Comparison of ENCODE assay signal across 26 cellular contexts in genomic region chr18:63879684-63880083, GRCh38. TPM values are rescaled to one million over a fixed set of nuclear protein-coding genes. Genes with fewer than 3 reads are reported as not detected.
A peak's percentile ranks its signal among the peaks of the same experiment; 100 is the strongest.
DNase-seq lines count a peak whose midpoint lies in the region; ATAC-seq, FAIRE-seq and TF ChIP-seq lines count a peak whose summit lies in the region.
"Had no signal": no experiment of that assay in that cellular context is flagged by ENCODE, and none has a peak within 500 bp of the region (broad histone marks: within the 10 kb centered on the region; RNA-seq: fewer than 3 reads in every experiment).

No MANE protein-coding gene starts in this region.

- H3K36me3 Mint-ChIP-seq in activated CD4-positive, alpha-beta T cell treated with anti-CD3 and anti-CD28 coated beads, Interleukin-2, amount 10 ng/mL, durations not matched to agents 24 days and 14 days (ENCODE audit: low read depth): no peaks in the 10 kb centered on the region
- H3K36me3 Mint-ChIP-seq in activated CD4-positive, alpha-beta T cell treated with anti-CD3 and anti-CD28 coated beads, Interleukin-2, amount 10 ng/mL, durations not matched to agents 7 days and 5 days (ENCODE audit: low read depth): no peaks in the 10 kb centered on the region
- H3K36me3 Mint-ChIP-seq in mesothelial cell of epicardium: no peaks in the 10 kb centered on the region
- H3K36me3 Mint-ChIP-seq: activated CD8-positive, alpha-beta memory T cell treated with anti-CD3 and anti-CD28 coated beads, Interleukin-2, amount 10 ng/mL, durations not matched to agents 7 days and 5 days; activated naive CD8-positive, alpha-beta T cell treated with anti-CD3 and anti-CD28 coated beads, Interleukin-2, amount 10 ng/mL, durations not matched to agents 7 days and 5 days; brain had no signal

- peaks cover 12% of the 10 kb centered on the region for H3K27me3 Mint-ChIP-seq in activated CD4-positive, alpha-beta T cell treated with anti-CD3 and anti-CD28 coated beads, Interleukin-2, amount 10 ng/mL, durations not matched to agents 24 days and 14 days
- peaks cover 7% of the 10 kb centered on the region for H3K27me3 Mint-ChIP-seq in activated CD4-positive, alpha-beta T cell treated with anti-CD3 and anti-CD28 coated beads, Interleukin-2, amount 10 ng/mL, durations not matched to agents 7 days and 5 days
- peaks cover 3% of the 10 kb centered on the region for H3K27me3 Mint-ChIP-seq in mesothelial cell of epicardium (ENCODE audit: low read depth)
- H3K27me3 Mint-ChIP-seq: brain had no signal

- H3K4me3 ChIP-seq in fibroblast of the aortic adventitia (ENCODE audit: low read depth, low read length) (no peak overlapping the region), esophagus muscularis mucosa (no peak overlapping the region)
- H3K4me3 ChIP-seq: A549, BLaER1, colonic mucosa, K562, PC-9 had no signal

- H3K4me1 ChIP-seq in esophagus muscularis mucosa: peaks cover 0 to 6% (median 2%) of the 10 kb centered on the region in 4 donors
- H3K4me1 ChIP-seq: A549, colonic mucosa had no signal

- no peak for TF ChIP-seq EP300 in esophagus muscularis mucosa (IDR thresholded peaks at IDR 0.05)

- TF ChIP-seq CTCF in fibroblast of the aortic adventitia (IDR thresholded peaks at IDR 0.05; ENCODE audit: insufficient read depth, low read length) (no peak), mesothelial cell of epicardium (IDR thresholded peaks at IDR 0.05; ENCODE audit: unreplicated experiment) (no peak), esophagus muscularis mucosa (IDR thresholded peaks at IDR 0.05) (no peak)

- no peak overlapping the region for H3K27ac Mint-ChIP-seq in activated CD4-positive, alpha-beta T cell treated with anti-CD3 and anti-CD28 coated beads, Interleukin-2, amount 10 ng/mL, durations not matched to agents 24 days and 14 days
- no peak overlapping the region for H3K27ac Mint-ChIP-seq in activated CD4-positive, alpha-beta T cell treated with anti-CD3 and anti-CD28 coated beads, Interleukin-2, amount 10 ng/mL, durations not matched to agents 7 days and 5 days
- H3K27ac Mint-ChIP-seq in mesothelial cell of epicardium: no peak overlapping the region
- H3K27ac Mint-ChIP-seq: activated CD8-positive, alpha-beta memory T cell treated with anti-CD3 and anti-CD28 coated beads, Interleukin-2, amount 10 ng/mL, durations not matched to agents 7 days and 5 days; activated naive CD8-positive, alpha-beta T cell treated with anti-CD3 and anti-CD28 coated beads, Interleukin-2, amount 10 ng/mL, durations not matched to agents 7 days and 5 days; activated T-helper 17 cell treated with anti-CD3 and anti-CD28 coated beads, Interleukin-2, amount 50 U/mL, for 72 hours; brain had no signal

- H3K27ac ChIP-seq in esophagus muscularis mucosa (replicated peaks in 1 of 4): no peak overlapping the region
- H3K27ac ChIP-seq: A549, BLaER1, colonic mucosa, PC-9 had no signal

- H3K9me3 Mint-ChIP-seq in activated CD4-positive, alpha-beta T cell treated with anti-CD3 and anti-CD28 coated beads, Interleukin-2, amount 10 ng/mL, durations not matched to agents 24 days and 14 days: no peaks in the 10 kb centered on the region
- H3K9me3 Mint-ChIP-seq in activated CD4-positive, alpha-beta T cell treated with anti-CD3 and anti-CD28 coated beads, Interleukin-2, amount 10 ng/mL, durations not matched to agents 7 days and 5 days: no peaks in the 10 kb centered on the region
- H3K9me3 Mint-ChIP-seq in mesothelial cell of epicardium: no peaks in the 10 kb centered on the region
- H3K9me3 Mint-ChIP-seq: activated naive CD8-positive, alpha-beta T cell treated with anti-CD3 and anti-CD28 coated beads, Interleukin-2, amount 10 ng/mL, durations not matched to agents 7 days and 5 days; activated T-helper 17 cell treated with anti-CD3 and anti-CD28 coated beads, Interleukin-2, amount 50 U/mL, for 72 hours had no signal

- no peaks in the 10 kb centered on the region for H3K9me3 ChIP-seq in esophagus muscularis mucosa
- H3K9me3 ChIP-seq: A549, colonic mucosa had no signal

- peaks cover 5% of the 10 kb centered on the region for H3K4me1 Mint-ChIP-seq in activated CD4-positive, alpha-beta T cell treated with anti-CD3 and anti-CD28 coated beads, Interleukin-2, amount 10 ng/mL, durations not matched to agents 24 days and 14 days
- H3K4me1 Mint-ChIP-seq in activated CD4-positive, alpha-beta T cell treated with anti-CD3 and anti-CD28 coated beads, Interleukin-2, amount 10 ng/mL, durations not matched to agents 7 days and 5 days: no peaks in the 10 kb centered on the region
- H3K4me1 Mint-ChIP-seq in mesothelial cell of epicardium: peaks cover 8% of the 10 kb centered on the region
- H3K4me1 Mint-ChIP-seq: activated CD8-positive, alpha-beta memory T cell treated with anti-CD3 and anti-CD28 coated beads, Interleukin-2, amount 10 ng/mL, durations not matched to agents 7 days and 5 days; activated naive CD8-positive, alpha-beta T cell treated with anti-CD3 and anti-CD28 coated beads, Interleukin-2, amount 10 ng/mL, durations not matched to agents 7 days and 5 days had no signal

- H3K36me3 ChIP-seq in esophagus muscularis mucosa: no peaks in the 10 kb centered on the region
- H3K36me3 ChIP-seq: BLaER1, colonic mucosa had no signal

- H3K27me3 ChIP-seq in esophagus muscularis mucosa: no peaks in the 10 kb centered on the region
- H3K27me3 ChIP-seq: BLaER1, colonic mucosa had no signal

- 80% methylated on average over 2 of the region's 2 CpGs for WGBS in esophagus muscularis mucosa

- POLR2A ChIA-PET in activated CD4-positive, alpha-beta T cell treated with anti-CD3 and anti-CD28 coated beads, Interleukin-2, amount 10 ng/mL, durations not matched to agents 7 days and 5 days (lab: Charles Lee): no interaction called here

- intact Hi-C loops in activated CD4-positive, alpha-beta T cell treated with anti-CD3 and anti-CD28 coated beads, Interleukin-2, amount 10 ng/mL, durations not matched to agents 24 days and 14 days (cut with micrococcal nuclease): loop anchor here (5.0 kb wide), 2 partner anchors 47 to 58 kb away; no protein-coding TSS in a partner anchor
- intact Hi-C loops in esophagus muscularis mucosa (cut with DNase I): no loop called here

- FAIRE-seq in RCC 7860 (lab: Jason Lieb, UNC): no peak
- FAIRE-seq: A549, GM12891, K562 had no signal

- CTCF ChIA-PET in activated CD4-positive, alpha-beta T cell treated with anti-CD3 and anti-CD28 coated beads, Interleukin-2, amount 10 ng/mL, durations not matched to agents 7 days and 5 days (lab: Charles Lee): no interaction called here

- in situ Hi-C loops in G401 (cut with HindIII; ENCODE audit: low sequenced_read_pairs): no loop called here

- ATAC-seq in HG03139 (IDR thresholded peaks at IDR 0.05; ENCODE audit: unreplicated experiment): no peak
- ATAC-seq: A549; activated CD8-positive, alpha-beta memory T cell treated with anti-CD3 and anti-CD28 coated beads, Interleukin-2, amount 10 ng/mL, durations not matched to agents 7 days and 5 days; activated T-helper 17 cell treated with anti-CD3 and anti-CD28 coated beads, Interleukin-2, amount 50 U/mL, for 72 hours; K562; left lobe of liver had no signal

- H3K4me3 Mint-ChIP-seq in activated CD4-positive, alpha-beta T cell treated with anti-CD3 and anti-CD28 coated beads, Interleukin-2, amount 10 ng/mL, durations not matched to agents 24 days and 14 days: no peak overlapping the region
- H3K4me3 Mint-ChIP-seq in activated CD4-positive, alpha-beta T cell treated with anti-CD3 and anti-CD28 coated beads, Interleukin-2, amount 10 ng/mL, durations not matched to agents 7 days and 5 days: no peak overlapping the region
- no peak overlapping the region for H3K4me3 Mint-ChIP-seq in mesothelial cell of epicardium
- H3K4me3 Mint-ChIP-seq: activated CD8-positive, alpha-beta memory T cell treated with anti-CD3 and anti-CD28 coated beads, Interleukin-2, amount 10 ng/mL, durations not matched to agents 7 days and 5 days; activated naive CD8-positive, alpha-beta T cell treated with anti-CD3 and anti-CD28 coated beads, Interleukin-2, amount 10 ng/mL, durations not matched to agents 7 days and 5 days; activated T-helper 17 cell treated with anti-CD3 and anti-CD28 coated beads, Interleukin-2, amount 50 U/mL, for 72 hours; brain had no signal

- no peak for TF ChIP-seq POLR2A in esophagus muscularis mucosa (IDR thresholded peaks at IDR 0.05; ENCODE audit: low read depth)

- peak; percentile 18 for DNase-seq in activated CD4-positive, alpha-beta T cell treated with anti-CD3 and anti-CD28 coated beads, Interleukin-2, amount 10 ng/mL, durations not matched to agents 24 days and 14 days
- no peak for DNase-seq in activated CD4-positive, alpha-beta T cell treated with anti-CD3 and anti-CD28 coated beads, Interleukin-2, amount 10 ng/mL, durations not matched to agents 7 days and 5 days
- DNase-seq in RCC 7860 (ENCODE audit: low spot score) (peak; percentile 37), fibroblast of the aortic adventitia (ENCODE audit: low read depth) (peak; percentile 79), G401 (ENCODE audit: low spot score) (no peak), mesothelial cell of epicardium (ENCODE audit: low spot score in 2 of 2, unreplicated experiment in 2 of 2) (no peak), esophagus muscularis mucosa (ENCODE audit: extremely low spot score) (no peak)
- DNase-seq: activated CD4-positive, CD25-positive, alpha-beta regulatory T cell treated with anti-CD3 and anti-CD28 coated beads, Interleukin-2, amount 50 U/mL, for 72 hours; activated CD8-positive, alpha-beta memory T cell treated with anti-CD3 and anti-CD28 coated beads, Interleukin-2, amount 10 ng/mL, durations not matched to agents 7 days and 5 days; activated naive CD8-positive, alpha-beta T cell treated with anti-CD3 and anti-CD28 coated beads, Interleukin-2, amount 10 ng/mL, durations not matched to agents 7 days and 5 days; colonic mucosa; NCI-H1105 treated with DMSO at 0.1 percent for 48 hours had no signal

RNA-seq across cellular contexts. Expression of gene SERPINB2, which starts 7.8 kb away (rescaled TPM):
- not detected in 2 replicates for total RNA-seq in activated CD4-positive, alpha-beta T cell treated with anti-CD3 and anti-CD28 coated beads, Interleukin-2, amount 10 ng/mL, durations not matched to agents 24 days and 14 days
- not detected for total RNA-seq in activated CD4-positive, alpha-beta T cell treated with anti-CD3 and anti-CD28 coated beads, Interleukin-2, amount 10 ng/mL, durations not matched to agents 7 days and 5 days
- total RNA-seq in fibroblast of the aortic adventitia (ENCODE audit: low replicate concordance): 13.9 and 67.6 TPM in 2 replicates
- not detected in 2 replicates for total RNA-seq in G401 (2014; rRNA removed; shearing (Covaris generic))
- total RNA-seq in mesothelial cell of epicardium: 1.00 to 1.4 TPM (median 1.2 TPM) in 3 replicates
- 10 to 100 TPM in 1 of 4 donors, not detected in 3; 24.5 TPM for total RNA-seq in esophagus muscularis mucosa
- total RNA-seq: activated CD8-positive, alpha-beta memory T cell treated with anti-CD3 and anti-CD28 coated beads, Interleukin-2, amount 10 ng/mL, durations not matched to agents 7 days and 5 days; activated T-helper 17 cell treated with anti-CD3 and anti-CD28 coated beads, Interleukin-2, amount 50 U/mL, for 72 hours; left lobe of liver; mucosa of gallbladder; PC-9; renal cortical epithelial cell; urinary bladder had no signal

RNA-seq across cellular contexts. Expression of gene SERPINB10, which starts 28.1 kb away (rescaled TPM):
- not detected in 2 replicates for total RNA-seq in activated CD4-positive, alpha-beta T cell treated with anti-CD3 and anti-CD28 coated beads, Interleukin-2, amount 10 ng/mL, durations not matched to agents 24 days and 14 days
- not detected for total RNA-seq in activated CD4-positive, alpha-beta T cell treated with anti-CD3 and anti-CD28 coated beads, Interleukin-2, amount 10 ng/mL, durations not matched to agents 7 days and 5 days
- total RNA-seq in fibroblast of the aortic adventitia (ENCODE audit: low replicate concordance): not detected in 2 replicates
- total RNA-seq in G401 (2014; rRNA removed; shearing (Covaris generic)): not detected in 2 replicates
- not detected in 3 replicates for total RNA-seq in mesothelial cell of epicardium
- 1 to 10 TPM in 1 of 4 donors, not detected in 3; 2.3 TPM for total RNA-seq in esophagus muscularis mucosa
- total RNA-seq: activated naive CD8-positive, alpha-beta T cell treated with anti-CD3 and anti-CD28 coated beads, Interleukin-2, amount 10 ng/mL, durations not matched to agents 7 days and 5 days; activated T-helper 17 cell treated with anti-CD3 and anti-CD28 coated beads, Interleukin-2, amount 50 U/mL, for 72 hours; colonic mucosa; glomerular endothelial cell; K562; left lobe of liver; mucosa of gallbladder; PC-9; renal cortical epithelial cell; subcutaneous adipose tissue had no signal

Comparison
In these comparisons a context has a peak if more than half of its experiments do, and no peak if none do; other contexts are left out.
1. DNase-seq: peak in activated CD4-positive, alpha-beta T cell treated with anti-CD3 and anti-CD28 coated beads, Interleukin-2, amount 10 ng/mL, durations not matched to agents 24 days and 14 days (single experiment), RCC 7860 (single experiment) and fibroblast of the aortic adventitia (single experiment); none in activated CD4-positive, alpha-beta T cell treated with anti-CD3 and anti-CD28 coated beads, Interleukin-2, amount 10 ng/mL, durations not matched to agents 7 days and 5 days (single experiment), G401 (single experiment), mesothelial cell of epicardium (0 of 2) and esophagus muscularis mucosa (single experiment).